Comparison of ENCODE assay signal across 8 cellular contexts in the genomic region with DNA sequence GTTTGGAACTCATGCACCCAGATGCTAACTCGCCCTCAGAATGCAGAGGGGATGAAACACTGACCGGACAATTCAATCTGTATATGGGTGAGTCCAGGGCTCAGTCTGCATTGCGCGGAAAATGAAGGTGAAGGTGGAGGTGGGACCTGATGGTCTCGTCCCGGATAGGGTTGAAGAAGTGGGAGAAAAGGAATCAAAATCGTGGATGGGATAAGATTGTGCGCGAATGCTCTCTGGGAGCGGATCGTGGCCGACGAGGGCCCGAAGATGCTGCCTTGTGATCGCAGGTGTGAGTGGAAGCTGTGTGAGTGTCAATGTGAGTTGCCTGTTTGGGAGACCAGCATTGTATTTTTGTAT. TPM values are rescaled to one million over a fixed set of nuclear protein-coding genes. Genes with fewer than 3 reads are reported as not detected.
A peak's percentile ranks its signal among the peaks of the same experiment; 100 is the strongest.
DNase-seq lines count a peak whose midpoint lies in the region; ATAC-seq and TF ChIP-seq lines count a peak whose summit lies in the region.

No MANE protein-coding gene starts in this region.

- no peaks in the 10 kb centered on the region for H3K27me3 ChIP-seq in heart left ventricle
- no peaks in the 10 kb centered on the region for H3K27me3 ChIP-seq in thoracic aorta (replicated peaks; ENCODE audit: insufficient read depth)

- TF ChIP-seq POLR2A in heart left ventricle (IDR thresholded peaks at IDR 0.05) = no peak

- POLR2A ChIA-PET in activated CD4-positive, alpha-beta memory T cell treated with anti-CD3 and anti-CD28 coated beads for 36 hours (lab: Charles Lee) = interaction anchor here (0.8 to 1.3 kb wide), 3 partner anchors 64 to 558 kb away, joined by 4 to 5 read pairs (median 5); partner anchors contain the start of genes ZNF146 and ZNF565

- WGBS in heart left ventricle, 4 donors = 3 to 5% (median 5%) methylated on average over 15 of the region's 15 CpGs

- H3K36me3 Mint-ChIP-seq in activated CD4-positive, alpha-beta memory T cell treated with anti-CD3 and anti-CD28 coated beads for 36 hours = peaks cover 47% of the 10 kb centered on the region
- peaks cover 6 to 13% (median 7%) of the 10 kb centered on the region in 3 donors for H3K36me3 Mint-ChIP-seq in immature natural killer cell

- H3K27ac ChIP-seq in heart left ventricle = peak overlapping the region in 9 of 12 donors; percentile 76 to 92 (median 85)
- peak overlapping the region in 1 of 2 donors; percentile 79 for H3K27ac ChIP-seq in thoracic aorta

- H3K4me1 Mint-ChIP-seq in activated CD4-positive, alpha-beta memory T cell treated with anti-CD3 and anti-CD28 coated beads for 36 hours (ENCODE audit: low read depth) = peaks cover 21% of the 10 kb centered on the region
- peaks cover 26 to 29% of the 10 kb centered on the region in 2 donors for H3K4me1 Mint-ChIP-seq in immature natural killer cell

- peak overlapping the region; percentile 83 for H3K27ac Mint-ChIP-seq in activated CD4-positive, alpha-beta memory T cell treated with anti-CD3 and anti-CD28 coated beads for 36 hours
- peak overlapping the region; percentile 87 to 97 (median 92) for H3K27ac Mint-ChIP-seq in immature natural killer cell

- intact Hi-C loops in heart left ventricle (cut with DNase I) = loop anchor here in 6 of 10 donors (2.0 to 5.0 kb wide), 6 partner anchors 24 to 144 kb away; partner anchors contain the start of genes ZNF568 (in 2 of the 6), ZNF829 (in 2 of the 6), ZNF461 (in 1 of the 6) and ZNF567 (in 1 of the 6)
- intact Hi-C loops in left ventricle myocardium superior (cut with micrococcal nuclease) = no loop called here
- intact Hi-C loops in activated CD4-positive, alpha-beta memory T cell treated with anti-CD3 and anti-CD28 coated beads for 36 hours (cut with micrococcal nuclease) = loop anchor here (1.0 to 5.0 kb wide), 5 partner anchors 77 to 694 kb away; partner anchors contain the start of genes ZNF345, ZNF567, ZNF568 and ZNF569

- H3K4me1 ChIP-seq in heart left ventricle (peaks cover 0 to 23% (median 10%) of the 10 kb centered on the region in 12 donors), thoracic aorta (ENCODE audit: control insufficient read depth in 1 of 2, low read depth in 2 of 2) (peaks cover 5 to 22% of the 10 kb centered on the region in 2 donors)

- H3K4me3 Mint-ChIP-seq in activated CD4-positive, alpha-beta memory T cell treated with anti-CD3 and anti-CD28 coated beads for 36 hours = peak overlapping the region; percentile 91
- peak overlapping the region; percentile 92 to 99 (median 96) for H3K4me3 Mint-ChIP-seq in immature natural killer cell

- DNase-seq in heart left ventricle = no peak
- DNase-seq in left ventricle myocardium superior = no peak
- DNase-seq in activated CD4-positive, alpha-beta memory T cell treated with anti-CD3 and anti-CD28 coated beads for 36 hours = no peak
- no peak for DNase-seq in immature natural killer cell
- no peak for DNase-seq in thoracic aorta (ENCODE audit: low spot score)
- DNase-seq in HPDE6-E6E7 (ENCODE audit: extremely low spot score) = no peak
- no peak for DNase-seq in GF-D8 (lab: John Stamatoyannopoulos, UW)
- DNase-seq in NCI-H345 treated with DMSO at 0.1 percent for 48 hours (lab: John Stamatoyannopoulos, UW; ENCODE audit: unreplicated experiment) = no peak

- H3K36me3 ChIP-seq in heart left ventricle (peaks cover 0 to 3% (median 0%) of the 10 kb centered on the region in 9 donors), thoracic aorta (no peaks in the 10 kb centered on the region)

- peak overlapping the region in 10 of 12 donors; percentile 65 to 93 (median 78) for H3K4me3 ChIP-seq in heart left ventricle
- H3K4me3 ChIP-seq in thoracic aorta = peak overlapping the region; percentile 83

- CTCF ChIA-PET in activated CD4-positive, alpha-beta memory T cell treated with anti-CD3 and anti-CD28 coated beads for 36 hours (lab: Charles Lee) = no interaction called here

- TF ChIP-seq CTCF in heart left ventricle (IDR thresholded peaks at IDR 0.05) (no peak), thoracic aorta (IDR thresholded peaks at IDR 0.05) (no peak)

- H3K9me3 ChIP-seq in heart left ventricle = peaks cover 0 to 65% (median 10%) of the 10 kb centered on the region in 12 donors
- peaks cover 7% of the 10 kb centered on the region for H3K9me3 ChIP-seq in thoracic aorta

- peaks cover 51% of the 10 kb centered on the region for H3K9me3 Mint-ChIP-seq in activated CD4-positive, alpha-beta memory T cell treated with anti-CD3 and anti-CD28 coated beads for 36 hours
- H3K9me3 Mint-ChIP-seq in immature natural killer cell = peaks cover 8 to 26% (median 20%) of the 10 kb centered on the region in 6 donors

- H3K27me3 Mint-ChIP-seq in activated CD4-positive, alpha-beta memory T cell treated with anti-CD3 and anti-CD28 coated beads for 36 hours = no peaks in the 10 kb centered on the region
- H3K27me3 Mint-ChIP-seq in immature natural killer cell (ENCODE audit: low read depth in 3 of 3) = peaks cover 1 to 15% (median 11%) of the 10 kb centered on the region in 3 donors

- ATAC-seq in heart left ventricle = no peak
- no peak for ATAC-seq in left ventricle myocardium superior
- no peak for ATAC-seq in thoracic aorta (ENCODE audit: insufficient number of reproducible peaks, low FRiP score, low read depth)

RNA-seq across cellular contexts. Expression of gene ZNF850, which starts 0.6 kb away (rescaled TPM):
- total RNA-seq in heart left ventricle (1 to 10 TPM; 2.3 to 7.3 (median 4.0) TPM), left ventricle myocardium superior (5.6 TPM), thoracic aorta (10 to 100 TPM in 1 of 2 donors, 1 to 10 TPM in 1; 2.4 to 13.2 TPM)
- polyA plus RNA-seq in heart left ventricle (1 to 10 TPM in 1 of 2 donors, under 1 TPM in 1; 0.84 to 2.7 TPM), immature natural killer cell (under 1 TPM in 2 of 3 donors, not detected in 1; 0.22 to 0.50 TPM)
- total RNA-seq in activated CD4-positive, alpha-beta memory T cell treated with anti-CD3 and anti-CD28 coated beads for 36 hours = 1 to 10 TPM; 6.7 TPM
